In the genomic region with DNA sequence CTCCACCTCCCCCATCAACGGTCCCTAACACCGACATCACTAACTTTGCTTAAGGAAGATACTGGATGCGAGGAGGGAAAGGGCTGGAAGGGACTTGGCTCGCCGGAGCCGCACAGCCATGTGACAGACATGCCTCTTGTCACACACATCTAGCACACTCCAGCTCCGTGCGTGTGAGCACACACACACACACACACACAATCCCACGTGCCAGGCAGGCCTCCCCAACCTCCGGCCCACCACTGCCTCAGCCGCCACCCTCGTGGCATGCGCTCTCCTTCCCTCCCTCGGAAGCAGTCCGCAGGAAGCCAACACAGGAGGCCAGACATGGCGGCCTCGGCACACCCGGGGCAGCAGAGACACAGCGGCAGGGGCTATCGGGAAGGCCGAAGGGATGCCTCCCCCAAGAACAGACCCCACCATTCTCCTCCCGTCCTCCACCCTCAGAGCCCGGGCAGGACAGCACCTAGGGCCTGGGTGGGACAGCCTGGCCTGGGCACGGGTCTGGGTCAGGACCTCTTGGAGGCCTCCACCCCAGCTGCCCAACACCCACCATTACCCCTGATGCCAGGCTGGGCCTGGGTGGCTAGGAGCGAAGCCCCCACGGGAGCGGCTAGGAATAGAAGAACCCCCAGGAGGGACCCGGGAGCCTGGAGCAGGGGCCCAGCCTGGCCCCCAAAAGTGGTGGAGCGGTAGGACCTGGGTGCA, we compare ENCODE assay signal across 9 cellular contexts. TPM values are rescaled to one million over a fixed set of nuclear protein-coding genes. Genes with fewer than 3 reads are reported as not detected.
DNase-seq lines count a peak whose midpoint lies in the region; TF ChIP-seq lines count a peak whose summit lies in the region.
"Had no signal": no experiment of that assay in that cellular context is flagged by ENCODE, and none has a peak within 500 bp of the region (broad histone marks: within the 10 kb centered on the region; RNA-seq: fewer than 3 reads in every experiment).

No MANE protein-coding gene starts in this region.

- CTCF ChIA-PET in activated naive CD4-positive, alpha-beta T cell treated with anti-CD3 and anti-CD28 coated beads, Interleukin-2, amount 10 ng/mL, durations not matched to agents 7 days and 5 days (lab: Charles Lee): interaction anchor here (1.0 to 4.8 kb wide), 5 partner anchors 12 to 151 kb away, joined by 3 to 26 read pairs (median 5); no protein-coding TSS in a partner anchor

- H3K4me3 ChIP-seq in GM12864 (ENCODE audit: low read depth, low read length) (peak overlapping the region; percentile 79), SU-DHL-6 (ENCODE audit: insufficient read depth, low read length, poor library complexity, severe bottlenecking) (peak overlapping the region; percentile 81), muscle layer of duodenum (ENCODE audit: low read depth in 1 of 2, low read length in 2 of 2) (peak overlapping the region; percentile 44 to 54), stomach (peak overlapping the region; percentile 38 to 53 (median 46)), smooth muscle cell (no peak overlapping the region)
- H3K4me3 ChIP-seq: body of pancreas had no signal

- H3K27me3 Mint-ChIP-seq in activated naive CD4-positive, alpha-beta T cell treated with anti-CD3 and anti-CD28 coated beads, Interleukin-2, amount 10 ng/mL, durations not matched to agents 7 days and 5 days: peaks cover 3% of the 10 kb centered on the region

- intact Hi-C loops in stomach (cut with DNase I; ENCODE audit: low total_unique reads): no loop called here

- no peaks in the 10 kb centered on the region for H3K27me3 ChIP-seq in SU-DHL-6 (ENCODE audit: low read length)
- H3K27me3 ChIP-seq in muscle layer of duodenum (ENCODE audit: low read depth, low read length): peaks cover 4% of the 10 kb centered on the region
- peaks cover 0 to 43% (median 4%) of the 10 kb centered on the region in 3 donors for H3K27me3 ChIP-seq in stomach
- no peaks in the 10 kb centered on the region for H3K27me3 ChIP-seq in smooth muscle cell (ENCODE audit: low read depth)
- H3K27me3 ChIP-seq: body of pancreas had no signal

- H3K9me2 ChIP-seq in SU-DHL-6 (replicated peaks; ENCODE audit: insufficient read depth, low read length): no peaks in the 10 kb centered on the region

- H3K4me1 ChIP-seq in muscle layer of duodenum (ENCODE audit: control insufficient read depth in 1 of 2, insufficient read depth in 2 of 2, low read length in 2 of 2): peaks cover 7 to 14% of the 10 kb centered on the region in 2 donors
- peaks cover 22 to 33% (median 29%) of the 10 kb centered on the region in 4 donors for H3K4me1 ChIP-seq in stomach
- peaks cover 18% of the 10 kb centered on the region for H3K4me1 ChIP-seq in smooth muscle cell (ENCODE audit: low read depth)

- peak overlapping the region; percentile 89 for H3K4me3 Mint-ChIP-seq in activated naive CD4-positive, alpha-beta T cell treated with anti-CD3 and anti-CD28 coated beads, Interleukin-2, amount 10 ng/mL, durations not matched to agents 7 days and 5 days

- H3K36me3 Mint-ChIP-seq in activated naive CD4-positive, alpha-beta T cell treated with anti-CD3 and anti-CD28 coated beads, Interleukin-2, amount 10 ng/mL, durations not matched to agents 7 days and 5 days: peaks cover 34% of the 10 kb centered on the region

- no peaks in the 10 kb centered on the region for H3K36me3 ChIP-seq in SU-DHL-6 (ENCODE audit: low read length)
- no peaks in the 10 kb centered on the region for H3K36me3 ChIP-seq in muscle layer of duodenum (ENCODE audit: control insufficient read depth in 1 of 2, insufficient read depth in 2 of 2, low read length in 2 of 2)
- peaks cover 0 to 11% (median 4%) of the 10 kb centered on the region in 4 donors for H3K36me3 ChIP-seq in stomach
- H3K36me3 ChIP-seq in smooth muscle cell (ENCODE audit: low read depth): no peaks in the 10 kb centered on the region

- no peak for TF ChIP-seq EP300 in stomach (IDR thresholded peaks at IDR 0.05)

- H3K79me2 ChIP-seq in SU-DHL-6 (ENCODE audit: insufficient read depth, low read length) (peaks cover 57% of the 10 kb centered on the region), smooth muscle cell (ENCODE audit: low read depth) (no peaks in the 10 kb centered on the region)

- H3K9ac ChIP-seq in SU-DHL-6 (ENCODE audit: low read length) (peak overlapping the region; percentile 97), smooth muscle cell (ENCODE audit: low read depth) (no peak overlapping the region)

- H4K20me1 ChIP-seq in SU-DHL-6 (ENCODE audit: low read depth, low read length) (no peaks in the 10 kb centered on the region), smooth muscle cell (ENCODE audit: low read depth) (no peaks in the 10 kb centered on the region)

- H3K4me2 ChIP-seq in SU-DHL-6 (ENCODE audit: low read depth, low read length, poor library complexity, severe bottlenecking) (peak overlapping the region; percentile 86), smooth muscle cell (no peak overlapping the region)

- H3K27ac ChIP-seq in SU-DHL-6 (ENCODE audit: low read depth, low read length): peak overlapping the region; percentile 83
- H3K27ac ChIP-seq in muscle layer of duodenum (ENCODE audit: low read length): peak overlapping the region; percentile 58
- peak overlapping the region; percentile 49 to 86 (median 76) for H3K27ac ChIP-seq in stomach
- no peak overlapping the region for H3K27ac ChIP-seq in smooth muscle cell (ENCODE audit: low read depth)

- TF ChIP-seq POLR2A in stomach (IDR thresholded peaks at IDR 0.05): no peak

- H3K9me3 ChIP-seq in SU-DHL-6 (ENCODE audit: insufficient read depth, low read length): no peaks in the 10 kb centered on the region
- no peaks in the 10 kb centered on the region for H3K9me3 ChIP-seq in muscle layer of duodenum (ENCODE audit: control insufficient read depth in 1 of 2, low read length in 2 of 2)
- no peaks in the 10 kb centered on the region for H3K9me3 ChIP-seq in stomach
- no peaks in the 10 kb centered on the region for H3K9me3 ChIP-seq in smooth muscle cell (replicated peaks; ENCODE audit: low read depth)
- H3K9me3 ChIP-seq: body of pancreas had no signal

- TF ChIP-seq CTCF in GM12864 (IDR thresholded peaks at IDR 0.05; ENCODE audit: low read depth, low read length, missing control alignments) (no peak), SU-DHL-6 (IDR thresholded peaks at IDR 0.05; ENCODE audit: insufficient read depth, low read length, poor library complexity, severe bottlenecking) (no peak), stomach (IDR thresholded peaks at IDR 0.05) (no peak), smooth muscle cell (IDR thresholded peaks at IDR 0.05; ENCODE audit: borderline replicate concordance, insufficient read depth, poor library complexity, severe bottlenecking) (no peak)

- DNase-seq in GM12864 (ENCODE audit: low read depth) (no peak), stomach (no peak), cerebellar cortex (ENCODE audit: low spot score) (no peak), middle frontal gyrus (ENCODE audit: extremely low spot score, low spot score) (no peak), smooth muscle cell (lab: John Stamatoyannopoulos, UW; ENCODE audit: unreplicated experiment) (no peak)
- peak; percentile 79 for DNase-seq in activated naive CD4-positive, alpha-beta T cell treated with anti-CD3 and anti-CD28 coated beads, Interleukin-2, amount 10 ng/mL, durations not matched to agents 7 days and 5 days

- H3F3A ChIP-seq in SU-DHL-6 (ENCODE audit: insufficient read depth) (0 out of 2 replicates have a peak, but pooled peaks cover 6% of the 10 kb centered on the region), smooth muscle cell (ENCODE audit: low read depth) (no peaks in the 10 kb centered on the region)

- H3K4me1 Mint-ChIP-seq in activated naive CD4-positive, alpha-beta T cell treated with anti-CD3 and anti-CD28 coated beads, Interleukin-2, amount 10 ng/mL, durations not matched to agents 7 days and 5 days: peaks cover 58% of the 10 kb centered on the region

- no peaks in the 10 kb centered on the region for H3K9me3 Mint-ChIP-seq in activated naive CD4-positive, alpha-beta T cell treated with anti-CD3 and anti-CD28 coated beads, Interleukin-2, amount 10 ng/mL, durations not matched to agents 7 days and 5 days

- 71 to 79% (median 75%) methylated on average over 25 to 29 of the region's 29 CpGs for WGBS in stomach, 5 donors
- WGBS in smooth muscle cell (ENCODE audit: low lambda C conversion rate): 91% methylated on average over 28 of the region's 29 CpGs

- no peak overlapping the region for H2AFZ ChIP-seq in SU-DHL-6 (ENCODE audit: low read depth, low read length, severe bottlenecking)
- no peak overlapping the region for H2AFZ ChIP-seq in smooth muscle cell (ENCODE audit: low read depth)

- H3K27ac Mint-ChIP-seq in activated naive CD4-positive, alpha-beta T cell treated with anti-CD3 and anti-CD28 coated beads, Interleukin-2, amount 10 ng/mL, durations not matched to agents 7 days and 5 days: peak overlapping the region; percentile 93

RNA-seq across cellular contexts. Expression of gene MFNG, which starts 1.0 kb away (rescaled TPM):
- total RNA-seq in stomach (10 to 100 TPM in 3 of 5 donors, 1 to 10 TPM in 2; 1.7 to 86.4 (median 11.2) TPM), smooth muscle cell (not detected in 2 replicates)
- polyA plus RNA-seq in stomach (10 to 100 TPM in 1 of 3 donors, 1 to 10 TPM in 2; 3.8 to 10.2 (median 6.7) TPM), smooth muscle cell (0.40 and 1.2 TPM in 2 replicates)

RNA-seq across cellular contexts. Expression of gene CARD10, which starts 34.1 kb away (rescaled TPM):
- total RNA-seq in stomach: 100 to 1,000 TPM in 1 of 5 donors, 10 to 100 TPM in 2, 1 to 10 TPM in 2; 5.5 to 120 (median 28.4) TPM
- 10 to 100 TPM; 11.3 to 17.8 (median 13.6) TPM for polyA plus RNA-seq in stomach
- total RNA-seq in smooth muscle cell: 3.7 and 6.0 TPM in 2 replicates
- 2.3 and 5.4 TPM in 2 replicates for polyA plus RNA-seq in smooth muscle cell

RNA-seq across cellular contexts. Expression of gene ELFN2, which starts 57.9 kb away (rescaled TPM):
- under 1 TPM in 2 of 5 donors, not detected in 3; 0.18 to 0.89 TPM for total RNA-seq in stomach
- under 1 TPM in 1 of 3 donors, not detected in 2; 0.03 TPM for polyA plus RNA-seq in stomach
- 0.67 and 1.3 TPM in 2 replicates for total RNA-seq in smooth muscle cell
- 0.39 and 0.63 TPM in 2 replicates for polyA plus RNA-seq in smooth muscle cell
